ENCODE assay signal across 18 cellular contexts in the genomic region with DNA sequence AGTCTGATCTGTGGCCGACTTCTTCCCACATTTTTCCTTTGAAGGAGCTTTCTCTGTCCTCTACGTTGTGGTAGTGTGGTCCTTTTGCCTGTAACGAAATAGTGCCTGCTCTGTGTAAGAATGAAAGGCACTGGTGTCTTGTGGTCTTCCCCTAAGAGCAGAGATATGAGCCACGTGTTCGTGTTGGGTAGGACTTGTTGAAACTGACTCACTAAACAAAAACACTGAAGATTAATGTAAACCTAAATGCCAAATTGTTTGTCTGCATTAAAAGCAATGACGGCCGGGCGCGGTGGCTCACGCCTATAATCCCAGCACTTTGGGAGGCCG. TPM values are rescaled to one million over a fixed set of nuclear protein-coding genes. Genes with fewer than 3 reads are reported as not detected.
DNase-seq lines count a peak whose midpoint lies in the region; ATAC-seq and TF ChIP-seq lines count a peak whose summit lies in the region.
"Had no signal": no experiment of that assay in that cellular context is flagged by ENCODE, and none has a peak within 500 bp of the region (broad histone marks: within the 10 kb centered on the region; RNA-seq: fewer than 3 reads in every experiment).

No MANE protein-coding gene starts in this region.

- H3K9me1 ChIP-seq in IMR-90 (ENCODE audit: insufficient read depth, low read length), result no peaks in the 10 kb centered on the region

- H2BK5ac ChIP-seq in IMR-90 (ENCODE audit: low read depth, low read length, poor library complexity, severe bottlenecking), result no peak overlapping the region
- no peak overlapping the region for H2BK5ac ChIP-seq in mesendoderm (ENCODE audit: low read length)

- peaks cover 4% of the 10 kb centered on the region for H3K4me1 Mint-ChIP-seq in activated T-helper 17 cell treated with anti-CD3 and anti-CD28 coated beads, Interleukin-2, amount 50 U/mL, for 72 hours
- H3K4me1 Mint-ChIP-seq: nephron had no signal

- H4K8ac ChIP-seq in IMR-90 (ENCODE audit: low read depth in 2 of 2, low read length in 2 of 2) (no peak overlapping the region; a peak in 1 of 4 replicates), mesendoderm (ENCODE audit: low read depth, low read length) (no peak overlapping the region)

- H4K20me1 ChIP-seq in IMR-90 (ENCODE audit: insufficient read depth, low read length), result peaks cover 4% of the 10 kb centered on the region; the same call in 1 of the 2 replicates

- BruUV-seq in IMR-90 (replicated peaks; lab: Mats Ljungman, UMichigan), result no TSS peak

- ATAC-seq in IMR-90 (ENCODE audit: low read depth), result peak; percentile 33
- peak; percentile 30 for ATAC-seq in activated T-helper 17 cell treated with anti-CD3 and anti-CD28 coated beads, Interleukin-2, amount 50 U/mL, for 72 hours (replicated peaks)

- H3K14ac ChIP-seq in IMR-90 (replicated peaks; ENCODE audit: low read depth, low read length), result 0 out of 2 replicates have a peak overlapping the region, but pooled peaks have one; percentile 15

- H2BK120ac ChIP-seq in IMR-90 (ENCODE audit: low read depth, low read length), result no peak overlapping the region
- no peak overlapping the region for H2BK120ac ChIP-seq in mesendoderm (ENCODE audit: low read depth, low read length)

- H3K23ac ChIP-seq in IMR-90 (ENCODE audit: low read depth, low read length) (no peak overlapping the region), mesendoderm (ENCODE audit: low read length) (no peak overlapping the region)

- no peak overlapping the region for H3K18ac ChIP-seq in IMR-90 (ENCODE audit: low read depth, low read length)
- H3K18ac ChIP-seq in mesendoderm (ENCODE audit: low read length), result no peak overlapping the region

- no peak overlapping the region for H4K5ac ChIP-seq in IMR-90 (ENCODE audit: low read depth, low read length)
- no peak overlapping the region for H4K5ac ChIP-seq in mesendoderm (ENCODE audit: low read length)

- H3K56ac ChIP-seq in IMR-90 (ENCODE audit: extremely low read depth, insufficient read depth, low read length) (no peak overlapping the region), mesendoderm (ENCODE audit: low read length) (peak overlapping the region; percentile 54)

- peak overlapping the region; percentile 36 for H2AFZ ChIP-seq in IMR-90 (replicated peaks; ENCODE audit: low read length, poor library complexity)
- H2AFZ ChIP-seq: parathyroid adenoma had no signal

- H3K79me1 ChIP-seq in IMR-90 (ENCODE audit: low read depth in 1 of 2, low read length in 2 of 2) (no peaks in the 10 kb centered on the region), mesendoderm (ENCODE audit: low read length) (no peaks in the 10 kb centered on the region)

- no peak overlapping the region for H3K4me3 Mint-ChIP-seq in activated T-helper 17 cell treated with anti-CD3 and anti-CD28 coated beads, Interleukin-2, amount 50 U/mL, for 72 hours
- H3K4me3 Mint-ChIP-seq: activated T-cell treated with anti-CD3 and anti-CD28 coated beads, Interleukin-2, amount 50 U/mL, for 24 hours; B cell; CD8-positive, alpha-beta memory T cell; nephron had no signal

- in situ Hi-C loops in IMR-90 (cut with MboI; ENCODE audit: low sequenced_read_pairs), result no loop called here

- no peaks in the 10 kb centered on the region for H3K79me2 ChIP-seq in mesendoderm (ENCODE audit: control insufficient read depth, insufficient read depth, low read length)
- H3K79me2 ChIP-seq: parathyroid adenoma had no signal

- no peak overlapping the region for H3K27ac Mint-ChIP-seq in activated T-helper 17 cell treated with anti-CD3 and anti-CD28 coated beads, Interleukin-2, amount 50 U/mL, for 72 hours
- H3K27ac Mint-ChIP-seq: activated T-cell treated with anti-CD3 and anti-CD28 coated beads, Interleukin-2, amount 50 U/mL, for 24 hours; B cell; CD8-positive, alpha-beta memory T cell; nephron had no signal

- H3K9me3 ChIP-seq in AG04450 (ENCODE audit: control insufficient read depth, insufficient read depth, low read length) (no peaks in the 10 kb centered on the region), IMR-90 (ENCODE audit: control insufficient read depth, insufficient read depth, low read length) (no peaks in the 10 kb centered on the region)
- H3K9me3 ChIP-seq: breast epithelium, heart left ventricle, mucosa of descending colon had no signal

- H3K4me1 ChIP-seq in IMR-90 (ENCODE audit: control insufficient read depth, insufficient read depth, low read length) (peaks cover 4% of the 10 kb centered on the region), mesendoderm (ENCODE audit: control insufficient read depth, low read depth, low read length) (peaks cover 7% of the 10 kb centered on the region)
- H3K4me1 ChIP-seq: parathyroid adenoma had no signal

- H3K4me2 ChIP-seq in IMR-90 (ENCODE audit: low read depth, low read length) (peak overlapping the region; percentile 42), mesendoderm (ENCODE audit: low read length) (no peak overlapping the region)

- no peak overlapping the region for H3K4me3 ChIP-seq in AG04450 (ENCODE audit: low read depth, low read length)
- H3K4me3 ChIP-seq in IMR-90 (ENCODE audit: insufficient read depth, low read depth, low read length), result no peak overlapping the region
- no peak overlapping the region for H3K4me3 ChIP-seq in mesendoderm (ENCODE audit: low read length)
- H3K4me3 ChIP-seq: breast epithelium, heart left ventricle, mucosa of descending colon had no signal

- H4K91ac ChIP-seq in IMR-90 (ENCODE audit: insufficient read depth, low read depth, low read length), result no peak overlapping the region

- no peaks in the 10 kb centered on the region for H3K36me3 Mint-ChIP-seq in activated T-helper 17 cell treated with anti-CD3 and anti-CD28 coated beads, Interleukin-2, amount 50 U/mL, for 72 hours (ENCODE audit: low read depth)
- H3K36me3 Mint-ChIP-seq: CD8-positive, alpha-beta memory T cell had no signal

- TF ChIP-seq RAD21 in IMR-90 (IDR thresholded peaks at IDR 0.05; ENCODE audit: low read length), result no peak

- H3K4ac ChIP-seq in IMR-90 (ENCODE audit: low read depth, low read length) (no peak overlapping the region), mesendoderm (ENCODE audit: low read depth, low read length) (no peak overlapping the region)

- POLR2A ChIA-PET in AG04450 (lab: Yijun Ruan, JAX), result interaction anchor here (0.7 to 1.1 kb wide), 2 partner anchors 39 to 188 kb away, joined by 3 to 5 read pairs; no protein-coding TSS in a partner anchor
- POLR2A ChIA-PET in IMR-90 (lab: Charles Lee; ENCODE audit: unreplicated experiment), result interaction anchor here (1.2 kb wide), 1 partner anchor 177 kb away, joined by 9 read pairs; no protein-coding TSS in a partner anchor

- H2BK15ac ChIP-seq in IMR-90 (ENCODE audit: low read depth, low read length) (no peak overlapping the region), mesendoderm (replicated peaks; ENCODE audit: low read depth) (no peak overlapping the region)

- H3K9me3 Mint-ChIP-seq in activated T-helper 17 cell treated with anti-CD3 and anti-CD28 coated beads, Interleukin-2, amount 50 U/mL, for 72 hours, result no peaks in the 10 kb centered on the region
- H3K9me3 Mint-ChIP-seq: activated T-cell treated with anti-CD3 and anti-CD28 coated beads, Interleukin-2, amount 50 U/mL, for 24 hours; CD8-positive, alpha-beta memory T cell; nephron had no signal

- H3K27ac ChIP-seq in AG04450 (ENCODE audit: low read depth, low read length), result peak overlapping the region; percentile 11
- no peak overlapping the region for H3K27ac ChIP-seq in IMR-90 (ENCODE audit: insufficient read depth, low read length)
- no peak overlapping the region for H3K27ac ChIP-seq in mesendoderm (ENCODE audit: low read depth, low read length)
- H3K27ac ChIP-seq: breast epithelium, heart left ventricle, parathyroid adenoma, VCaP had no signal

- peak overlapping the region; percentile 44 for H2AK9ac ChIP-seq in IMR-90 (replicated peaks; ENCODE audit: low read depth, low read length, poor library complexity)

- DNase-seq in AG04450 (ENCODE audit: low read depth, low spot score) (no peak), IMR-90 (peak; percentile 53), mesendoderm (no peak), NCI-H510A treated with DMSO at 0.1 percent for 48 hours (lab: John Stamatoyannopoulos, UW) (no peak), SHP77 treated with DMSO at 0.1 percent for 48 hours (lab: John Stamatoyannopoulos, UW) (no peak), NCI-H2029 (lab: John Stamatoyannopoulos, UW) (no peak), COR-L47 (lab: John Stamatoyannopoulos, UW) (no peak)

- H3K9ac ChIP-seq in IMR-90 (ENCODE audit: low read depth, low read length), result no peak overlapping the region
- H3K9ac ChIP-seq in mesendoderm (ENCODE audit: low read length), result no peak overlapping the region
- H3K9ac ChIP-seq: parathyroid adenoma had no signal

- no peaks in the 10 kb centered on the region for H3K27me3 Mint-ChIP-seq in activated T-helper 17 cell treated with anti-CD3 and anti-CD28 coated beads, Interleukin-2, amount 50 U/mL, for 72 hours

- no peak for TF ChIP-seq POLR2A in IMR-90 (IDR thresholded peaks at IDR 0.05; ENCODE audit: low read depth, low read length)

- intact Hi-C loops in IMR-90 (cut with micrococcal nuclease), result loop anchor here (5.0 kb wide), 1 partner anchor 478 kb away; no protein-coding TSS in a partner anchor

- WGBS in IMR-90 (ENCODE audit: extremely low coverage in 2 of 2, insufficient read length in 1 of 2), 2 experiments, result 65% methylated on average over 6 of the region's 11 CpGs; no CpG with 5 or more reads in 1 of the 2 experiments
- no CpG with 5 or more reads among the region's 11 CpGs for WGBS in mesendoderm (ENCODE audit: extremely low coverage, insufficient coverage, low lambda C conversion rate)

- H2AK5ac ChIP-seq in IMR-90 (ENCODE audit: low read depth, low read length) (no peak overlapping the region), mesendoderm (ENCODE audit: low read length) (no peak overlapping the region)

- CTCF ChIA-PET in AG04450 (lab: Charles Lee), result interaction anchor here (0.6 to 6.9 kb wide), 24 partner anchors 8 to 336 kb away, joined by 3 to 105 read pairs (median 4); partner anchors contain the start of gene GDPD5
- CTCF ChIA-PET in IMR-90 (lab: Yijun Ruan, JAX), result interaction anchor here (0.6 to 2.9 kb wide), 8 partner anchors 17 to 187 kb away, joined by 3 to 20 read pairs (median 6); no protein-coding TSS in a partner anchor

- H3K27me3 ChIP-seq in AG04450 (ENCODE audit: control insufficient read depth, insufficient read depth, low read length), result peaks cover 9% of the 10 kb centered on the region
- peaks cover 4% of the 10 kb centered on the region for H3K27me3 ChIP-seq in IMR-90 (ENCODE audit: control insufficient read depth, insufficient read depth, low read length)
- no peaks in the 10 kb centered on the region for H3K27me3 ChIP-seq in mesendoderm (ENCODE audit: insufficient read depth, low read length, poor library complexity)
- H3K27me3 ChIP-seq: breast epithelium had no signal

- dilution Hi-C loops in IMR-90 (cut with HindIII; ENCODE audit: low sequenced_read_pairs, unreplicated experiment), result no loop called here

- H3K36me3 ChIP-seq in IMR-90 (ENCODE audit: control insufficient read depth, insufficient read depth, low read length) (no peaks in the 10 kb centered on the region), mesendoderm (ENCODE audit: control insufficient read depth, insufficient read depth, low read length) (no peaks in the 10 kb centered on the region)
- H3K36me3 ChIP-seq: breast epithelium, heart left ventricle had no signal

- H2BK20ac ChIP-seq in IMR-90 (ENCODE audit: low read depth, low read length), result no peak overlapping the region

- TF ChIP-seq CTCF in AG04450 (IDR thresholded peaks at IDR 0.05; ENCODE audit: low read depth, low read length), result no peak
- TF ChIP-seq CTCF in IMR-90 (conservative IDR thresholded peaks at IDR 0.05; ENCODE audit: low read depth, low read length), result no peak

RNA-seq across cellular contexts. Expression of gene RPS3, which starts 10.1 kb away (rescaled TPM):
- 2,915 and 3,250 TPM in 2 replicates for polyA plus RNA-seq in AG04450 (2011; rRNA removed)
- polyA minus RNA-seq in AG04450 (2011; rRNA and poly(A)+ RNA removed), result 1,083 and 1,197 TPM in 2 replicates
- 2,360 and 3,444 TPM in 2 replicates for total RNA-seq in IMR-90 (2012; rRNA removed)
- 2,477 and 2,872 TPM in 2 replicates for polyA plus RNA-seq in IMR-90 (2012; rRNA removed)
- polyA plus RNA-seq in IMR-90 (2012; cell fraction: cytosol; rRNA removed), result 2,410 and 4,196 TPM in 2 replicates
- polyA plus RNA-seq in IMR-90 (2012; cell fraction: nucleus; rRNA removed; ENCODE audit: low replicate concordance), result 593 and 1,092 TPM in 2 replicates
- 1,000 to 10,000 TPM; 4,623 to 5,372 TPM for total RNA-seq in activated T-helper 17 cell treated with anti-CD3 and anti-CD28 coated beads, Interleukin-2, amount 50 U/mL, for 72 hours
- polyA plus RNA-seq in mesendoderm (2013, experiment 1 of 2), result 6,635 TPM
- 6,755 TPM for polyA plus RNA-seq in mesendoderm (2013, experiment 2 of 2)

RNA-seq across cellular contexts. Expression of gene ARRB1, which starts 37.8 kb away (rescaled TPM):
- 36.9 and 43.8 TPM in 2 replicates for polyA plus RNA-seq in AG04450 (2011; rRNA removed)
- polyA minus RNA-seq in AG04450 (2011; rRNA and poly(A)+ RNA removed), result 91.5 and 108 TPM in 2 replicates
- total RNA-seq in IMR-90 (2012; rRNA removed), result 13.1 and 17.4 TPM in 2 replicates
- 11.0 and 11.4 TPM in 2 replicates for polyA plus RNA-seq in IMR-90 (2012; rRNA removed)
- polyA plus RNA-seq in IMR-90 (2012; cell fraction: cytosol; rRNA removed), result 11.9 and 16.6 TPM in 2 replicates
- 9.6 and 12.8 TPM in 2 replicates for polyA plus RNA-seq in IMR-90 (2012; cell fraction: nucleus; rRNA removed; ENCODE audit: low replicate concordance)
- total RNA-seq in activated T-helper 17 cell treated with anti-CD3 and anti-CD28 coated beads, Interleukin-2, amount 50 U/mL, for 72 hours, result 10 to 100 TPM; 10.7 to 14.7 TPM
- polyA plus RNA-seq in mesendoderm (2013, experiment 1 of 2), result 42.6 TPM
- polyA plus RNA-seq in mesendoderm (2013, experiment 2 of 2), result 43.2 TPM

RNA-seq across cellular contexts. Expression of gene KLHL35, which starts 43.8 kb away (rescaled TPM):
- polyA plus RNA-seq in AG04450 (2011; rRNA removed) (0.81 and 1.0 TPM in 2 replicates), IMR-90 (2012; rRNA removed) (3.3 TPM in 2 replicates)
- 1.0 and 1.1 TPM in 2 replicates for polyA minus RNA-seq in AG04450 (2011; rRNA and poly(A)+ RNA removed)
- total RNA-seq in IMR-90 (2012; rRNA removed), result 1.4 and 1.6 TPM in 2 replicates
- polyA plus RNA-seq in IMR-90 (2012; cell fraction: cytosol; rRNA removed), result 2.1 and 6.1 TPM in 2 replicates
- polyA plus RNA-seq in IMR-90 (2012; cell fraction: nucleus; rRNA removed; ENCODE audit: low replicate concordance), result 4.0 and 10.4 TPM in 2 replicates
- 1 to 10 TPM in 1 of 2 donors, under 1 TPM in 1; 0.50 to 1.2 TPM for total RNA-seq in activated T-helper 17 cell treated with anti-CD3 and anti-CD28 coated beads, Interleukin-2, amount 50 U/mL, for 72 hours
- polyA plus RNA-seq in mesendoderm (2013, experiment 1 of 2), result 0.13 TPM
- 0.22 TPM for polyA plus RNA-seq in mesendoderm (2013, experiment 2 of 2)
- total RNA-seq: G401 had no signal
